In the genomic region with DNA sequence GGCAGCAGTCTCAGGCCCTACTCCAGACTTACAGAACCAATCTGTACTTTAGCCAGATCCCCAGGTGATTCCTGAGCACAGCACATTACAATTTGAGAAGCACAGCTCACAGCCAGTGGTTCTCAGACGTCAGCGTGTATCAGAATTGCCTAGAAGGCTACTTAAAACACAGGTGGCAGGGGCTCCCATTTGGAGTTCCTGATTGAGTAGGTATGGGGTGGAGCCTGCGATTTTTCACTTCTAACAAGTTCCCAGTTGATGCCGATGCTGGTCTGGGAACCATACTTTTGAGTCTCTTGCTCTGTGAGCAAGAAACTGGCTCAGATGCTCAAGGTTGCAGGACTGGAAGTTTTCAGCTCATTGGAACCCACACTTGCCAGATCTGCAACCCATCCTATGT, we compare ENCODE assay signal across 17 cellular contexts.
DNase-seq lines count a peak whose midpoint lies in the region; ATAC-seq and TF ChIP-seq lines count a peak whose summit lies in the region.
"Had no signal": no experiment of that assay in that cellular context is flagged by ENCODE, and none has a peak within 500 bp of the region (broad histone marks: within the 10 kb centered on the region; RNA-seq: fewer than 3 reads in every experiment).

No MANE protein-coding gene starts in this region.

- no peaks in the 10 kb centered on the region for H3K9me2 ChIP-seq in PC-9 (ENCODE audit: insufficient read depth)

- H3K27ac ChIP-seq in PC-9 = 0 out of 2 replicates have a peak overlapping the region, but pooled peaks have one; percentile 71
- H3K27ac ChIP-seq in iPS-20b (ENCODE audit: low read length) = no peak overlapping the region
- no peak overlapping the region for H3K27ac ChIP-seq in trophoblast cell (ENCODE audit: low read depth, low read length)
- no peak overlapping the region for H3K27ac ChIP-seq in ovary
- H3K27ac ChIP-seq: HL-60 had no signal

- H3K4ac ChIP-seq in trophoblast cell (ENCODE audit: low read depth, low read length) = no peak overlapping the region

- no peaks in the 10 kb centered on the region for H3K9me3 Mint-ChIP-seq in T-helper 2 cell treated with Interferon-gamma antibody and Interleukin-4, amounts not matched to agents 5 μg/mL and 100 μg/mL, for 36 hours
- H3K9me3 Mint-ChIP-seq: CD4-positive, alpha-beta memory T cell had no signal

- no peak overlapping the region for H2BK12ac ChIP-seq in trophoblast cell (ENCODE audit: low read length)

- H3K4me3 Mint-ChIP-seq in T-helper 2 cell treated with Interferon-gamma antibody and Interleukin-4, amounts not matched to agents 5 μg/mL and 100 μg/mL, for 36 hours = no peak overlapping the region

- TF ChIP-seq POLR2A in ovary (IDR thresholded peaks at IDR 0.05) = no peak

- H2BK5ac ChIP-seq in trophoblast cell (ENCODE audit: low read depth, low read length, poor library complexity) = no peak overlapping the region

- DNase-seq in ELF-1 (ENCODE audit: low read depth, low spot score) (peak; percentile 27), PC-9 (no peak), trophoblast cell (no peak), ovary (no peak)
- DNase-seq in T-helper 2 cell treated with Interferon-gamma antibody and Interleukin-4, amounts not matched to agents 5 μg/mL and 100 μg/mL, for 36 hours (ENCODE audit: low spot score) = no peak
- DNase-seq: ACHN; BE2C; CD4-positive, alpha-beta memory T cell; DMS153; DMS79; GF-D8 had no signal

- no CpG with 5 or more reads among the region's 4 CpGs for WGBS in trophoblast cell (ENCODE audit: extremely low coverage, insufficient coverage, insufficient read length)
- WGBS in ovary, 3 donors = 88 to 90% (median 90%) methylated on average over 4 of the region's 4 CpGs

- H3K9ac ChIP-seq in iPS-20b (ENCODE audit: low read depth, low read length) = no peak overlapping the region
- H3K9ac ChIP-seq in trophoblast cell (ENCODE audit: low read length) = no peak overlapping the region

- H4K12ac ChIP-seq in trophoblast cell (ENCODE audit: low read depth, low read length) = no peak overlapping the region

- no peak for TF ChIP-seq CTCF in PC-9 (conservative IDR thresholded peaks at IDR 0.05)
- TF ChIP-seq CTCF in ovary (IDR thresholded peaks at IDR 0.05) = no peak

- peaks cover 6% of the 10 kb centered on the region; the same call in 1 of the 2 replicates for H4K20me1 ChIP-seq in PC-9 (ENCODE audit: insufficient read depth)

- H4K91ac ChIP-seq in trophoblast cell (ENCODE audit: low read depth, low read length) = no peak overlapping the region

- peaks cover 10% of the 10 kb centered on the region for H3K4me1 Mint-ChIP-seq in T-helper 2 cell treated with Interferon-gamma antibody and Interleukin-4, amounts not matched to agents 5 μg/mL and 100 μg/mL, for 36 hours (ENCODE audit: low read depth)

- H2AFZ ChIP-seq in PC-9 (no peak overlapping the region), trophoblast cell (ENCODE audit: insufficient read depth, low read length, poor library complexity) (no peak overlapping the region)

- no peak overlapping the region for H3K4me3 ChIP-seq in PC-9
- peak overlapping the region; percentile 84; the same call in 1 of the 2 replicates for H3K4me3 ChIP-seq in iPS-20b (ENCODE audit: low read length)
- H3K4me3 ChIP-seq in trophoblast cell (ENCODE audit: low read depth, low read length) = no peak overlapping the region
- no peak overlapping the region for H3K4me3 ChIP-seq in ovary
- H3K4me3 ChIP-seq: HAP-1, K562 had no signal

- H3K27me3 ChIP-seq in PC-9 (ENCODE audit: insufficient read depth, low read depth) (no peaks in the 10 kb centered on the region), iPS-20b (ENCODE audit: insufficient read depth, low read length) (peaks cover 88% of the 10 kb centered on the region), trophoblast cell (ENCODE audit: insufficient read depth, low read length) (peaks cover 42% of the 10 kb centered on the region), ovary (peaks cover 4% of the 10 kb centered on the region)

- H3K23ac ChIP-seq in trophoblast cell (ENCODE audit: low read length) = peak overlapping the region; percentile 33

- no peak overlapping the region for H3K14ac ChIP-seq in trophoblast cell (ENCODE audit: low read length)

- POLR2A ChIA-PET in PC-9 (lab: Charles Lee; ENCODE audit: unreplicated experiment) = no interaction called here

- H3K4me1 ChIP-seq in PC-9 (replicated peaks; ENCODE audit: insufficient read depth) = peaks cover 14% of the 10 kb centered on the region
- H3K4me1 ChIP-seq in iPS-20b (ENCODE audit: insufficient read depth, low read length) = peaks cover 8% of the 10 kb centered on the region; the same call in 1 of the 2 replicates
- peaks cover 20 to 25% of the 10 kb centered on the region in 2 experiments for H3K4me1 ChIP-seq in trophoblast cell (ENCODE audit: control insufficient read depth in 1 of 2, insufficient read depth in 2 of 2, low read length in 2 of 2)
- H3K4me1 ChIP-seq in ovary (ENCODE audit: insufficient read depth) = peaks cover 8% of the 10 kb centered on the region
- H3K4me1 ChIP-seq: BE2C, HAP-1 had no signal

- H3K79me2 ChIP-seq in PC-9 (ENCODE audit: low read depth) (peaks cover 53% of the 10 kb centered on the region), trophoblast cell (ENCODE audit: control insufficient read depth, insufficient read depth, low read length, poor library complexity) (no peaks in the 10 kb centered on the region)

- H3K36me3 Mint-ChIP-seq in T-helper 2 cell treated with Interferon-gamma antibody and Interleukin-4, amounts not matched to agents 5 μg/mL and 100 μg/mL, for 36 hours (ENCODE audit: low read depth) = no peaks in the 10 kb centered on the region

- no peak for TF ChIP-seq EP300 in ovary (IDR thresholded peaks at IDR 0.05)

- H3K18ac ChIP-seq in trophoblast cell (ENCODE audit: low read length) = no peak overlapping the region

- H3K9me3 ChIP-seq in PC-9 (ENCODE audit: insufficient read depth, low read depth) (no peaks in the 10 kb centered on the region), iPS-20b (ENCODE audit: insufficient read depth, low read depth, low read length) (no peaks in the 10 kb centered on the region), trophoblast cell (ENCODE audit: insufficient read depth, low read depth, low read length) (peaks cover 2% of the 10 kb centered on the region), ovary (no peaks in the 10 kb centered on the region)
- H3K9me3 ChIP-seq: BE2C had no signal

- peaks cover 21% of the 10 kb centered on the region; the same call in 1 of the 2 replicates for H3F3A ChIP-seq in PC-9 (ENCODE audit: insufficient read depth, low read depth)

- no peak overlapping the region for H3K27ac Mint-ChIP-seq in T-helper 2 cell treated with Interferon-gamma antibody and Interleukin-4, amounts not matched to agents 5 μg/mL and 100 μg/mL, for 36 hours
- H3K27ac Mint-ChIP-seq: CD4-positive, alpha-beta memory T cell had no signal

- ATAC-seq in HG03460 (IDR thresholded peaks at IDR 0.05; ENCODE audit: unreplicated experiment) = no peak
- ATAC-seq in HG02870 (IDR thresholded peaks at IDR 0.05; ENCODE audit: unreplicated experiment) = no peak
- ATAC-seq: K562 had no signal

- no TSS peak for BruUV-seq in PC-9 (replicated peaks; lab: Mats Ljungman, UMichigan)

- H2AK5ac ChIP-seq in trophoblast cell (ENCODE audit: low read length) = no peak overlapping the region

- peaks cover 50% of the 10 kb centered on the region for H3K27me3 Mint-ChIP-seq in T-helper 2 cell treated with Interferon-gamma antibody and Interleukin-4, amounts not matched to agents 5 μg/mL and 100 μg/mL, for 36 hours (ENCODE audit: low read depth)

- peak overlapping the region; percentile 92 for H3K4me2 ChIP-seq in PC-9
- no peak overlapping the region for H3K4me2 ChIP-seq in trophoblast cell (ENCODE audit: low read length)

- H2BK120ac ChIP-seq in trophoblast cell (ENCODE audit: insufficient read depth, low read length, poor library complexity) = no peak overlapping the region

- no peaks in the 10 kb centered on the region for H3K79me1 ChIP-seq in trophoblast cell (ENCODE audit: low read length)

- intact Hi-C loops in PC-9 (cut with micrococcal nuclease; ENCODE audit: unreplicated experiment) (no loop called here), ovary (cut with DNase I) (no loop called here)

- H4K8ac ChIP-seq in trophoblast cell (ENCODE audit: low read depth, low read length) = no peak overlapping the region

- no peaks in the 10 kb centered on the region; the same call in 1 of the 2 replicates for H3K36me3 ChIP-seq in PC-9 (ENCODE audit: low read depth)
- H3K36me3 ChIP-seq in iPS-20b (ENCODE audit: insufficient read depth, low read depth, low read length) = peaks cover 7% of the 10 kb centered on the region
- H3K36me3 ChIP-seq in trophoblast cell (ENCODE audit: control insufficient read depth in 1 of 2, insufficient read depth in 2 of 2, low read length in 2 of 2) = no peaks in the 10 kb centered on the region
- no peaks in the 10 kb centered on the region for H3K36me3 ChIP-seq in ovary
- H3K36me3 ChIP-seq: BE2C, HAP-1 had no signal

- CTCF ChIA-PET in PC-9 (lab: Charles Lee) = no interaction called here
